Comparison of ENCODE assay signal across 16 cellular contexts in genomic region chr13:105177265-105177900, GRCh38.
A peak's percentile ranks its signal among the peaks of the same experiment; 100 is the strongest.
DNase-seq lines count a peak whose midpoint lies in the region; ATAC-seq and TF ChIP-seq lines count a peak whose summit lies in the region.
"Had no signal": no experiment of that assay in that cellular context is flagged by ENCODE, and none has a peak within 500 bp of the region (broad histone marks: within the 10 kb centered on the region; RNA-seq: fewer than 3 reads in every experiment).

No MANE protein-coding gene starts in this region.

- H3K4me3 Mint-ChIP-seq in activated CD8-positive, alpha-beta T cell treated with anti-CD3 and anti-CD28 coated beads, Interleukin-2, amount 10 ng/mL, durations not matched to agents 7 days and 5 days, result no peak overlapping the region
- H3K4me3 Mint-ChIP-seq: IgD-negative memory B cell, immature natural killer cell had no signal

- intact Hi-C loops in A673 (cut with micrococcal nuclease; ENCODE audit: unreplicated experiment), result no loop called here

- H3K4me1 ChIP-seq in mesenchymal stem cell (ENCODE audit: control insufficient read depth, insufficient read depth, low read depth, low read length), result no peaks in the 10 kb centered on the region
- H3K4me1 ChIP-seq in A673 (ENCODE audit: insufficient read depth, low read length, poor library complexity, severe bottlenecking), result no peaks in the 10 kb centered on the region
- H3K4me1 ChIP-seq: adrenal gland, Peyer's patch, right atrium auricular region had no signal

- no peaks in the 10 kb centered on the region for H3K79me1 ChIP-seq in mesenchymal stem cell (replicated peaks; ENCODE audit: low read length, poor library complexity, severe bottlenecking)

- no peak overlapping the region for H3K4me3 ChIP-seq in mesenchymal stem cell (ENCODE audit: insufficient read depth in 1 of 2, low read depth in 1 of 2, low read length in 2 of 2)
- no peak overlapping the region for H3K4me3 ChIP-seq in A673 (ENCODE audit: low read depth, low read length, poor library complexity, severe bottlenecking)
- H3K4me3 ChIP-seq: adrenal gland; BLaER1 treated with 17β-estradiol and CSF1 and Interleukin-3, amounts not matched to agents 10 nM and 100 nM; Peyer's patch; right atrium auricular region had no signal

- H2BK12ac ChIP-seq in mesenchymal stem cell (ENCODE audit: low read length in 2 of 2), result no peak overlapping the region

- no peak overlapping the region for H3K27ac Mint-ChIP-seq in activated CD8-positive, alpha-beta T cell treated with anti-CD3 and anti-CD28 coated beads, Interleukin-2, amount 10 ng/mL, durations not matched to agents 7 days and 5 days
- H3K27ac Mint-ChIP-seq: immature natural killer cell had no signal

- H3K27ac ChIP-seq in mesenchymal stem cell (ENCODE audit: low read length, poor library complexity, severe bottlenecking) (no peak overlapping the region), A673 (ENCODE audit: low read depth, low read length, poor library complexity, severe bottlenecking) (no peak overlapping the region)
- H3K27ac ChIP-seq: adrenal gland, Peyer's patch, right atrium auricular region had no signal

- no peak overlapping the region for H2AK5ac ChIP-seq in mesenchymal stem cell (ENCODE audit: low read length, severe bottlenecking)

- WGBS in mesenchymal stem cell, result 81% methylated on average over 2 of the region's 3 CpGs

- H4K91ac ChIP-seq in mesenchymal stem cell (ENCODE audit: low read length), result no peak overlapping the region

- CTCF ChIA-PET in activated CD8-positive, alpha-beta T cell treated with anti-CD3 and anti-CD28 coated beads, Interleukin-2, amount 10 ng/mL, durations not matched to agents 7 days and 5 days (lab: Charles Lee), result no interaction called here
- CTCF ChIA-PET in A673 (lab: Charles Lee), result no interaction called here

- H3K36me3 Mint-ChIP-seq in activated CD8-positive, alpha-beta T cell treated with anti-CD3 and anti-CD28 coated beads, Interleukin-2, amount 10 ng/mL, durations not matched to agents 7 days and 5 days (ENCODE audit: low read depth), result no peaks in the 10 kb centered on the region
- H3K36me3 Mint-ChIP-seq: IgD-negative memory B cell; immature natural killer cell; naive thymus-derived CD8-positive, alpha-beta T cell had no signal

- no peak for TF ChIP-seq CTCF in A673 (conservative IDR thresholded peaks at IDR 0.05; ENCODE audit: low read depth, low read length)

- H3K14ac ChIP-seq in mesenchymal stem cell (ENCODE audit: low read length in 2 of 2), result no peak overlapping the region

- H4K8ac ChIP-seq in mesenchymal stem cell (ENCODE audit: low read length), result no peak overlapping the region

- H2BK5ac ChIP-seq in mesenchymal stem cell (ENCODE audit: low read depth, low read length, poor library complexity, severe bottlenecking), result no peak overlapping the region

- H3K18ac ChIP-seq in mesenchymal stem cell (ENCODE audit: low read depth in 1 of 2, low read length in 2 of 2), result no peak overlapping the region

- H3K36me3 ChIP-seq in mesenchymal stem cell (ENCODE audit: control insufficient read depth in 1 of 2, insufficient read depth in 2 of 2, low read depth in 1 of 2, low read length in 2 of 2), result no peaks in the 10 kb centered on the region
- no peaks in the 10 kb centered on the region for H3K36me3 ChIP-seq in A673 (ENCODE audit: insufficient read depth, low read length, poor library complexity, severe bottlenecking)
- H3K36me3 ChIP-seq: adrenal gland; BLaER1 treated with 17β-estradiol and CSF1 and Interleukin-3, amounts not matched to agents 10 nM and 100 nM; Peyer's patch; right atrium auricular region had no signal

- peak; percentile 58 for ATAC-seq in GM18519 (IDR thresholded peaks at IDR 0.05; ENCODE audit: low FRiP score, unreplicated experiment)
- peak; percentile 50 for ATAC-seq in HG03175 (IDR thresholded peaks at IDR 0.05; ENCODE audit: unreplicated experiment)
- no peak for ATAC-seq in activated CD8-positive, alpha-beta T cell treated with anti-CD3 and anti-CD28 coated beads, Interleukin-2, amount 10 ng/mL, durations not matched to agents 7 days and 5 days
- ATAC-seq: naive thymus-derived CD8-positive, alpha-beta T cell had no signal

- no peaks in the 10 kb centered on the region for H3K4me1 Mint-ChIP-seq in activated CD8-positive, alpha-beta T cell treated with anti-CD3 and anti-CD28 coated beads, Interleukin-2, amount 10 ng/mL, durations not matched to agents 7 days and 5 days (ENCODE audit: low read depth)
- H3K4me1 Mint-ChIP-seq: immature natural killer cell had no signal

- H3K27me3 ChIP-seq in mesenchymal stem cell (ENCODE audit: control insufficient read depth in 1 of 2, insufficient read depth in 1 of 2, low read length in 2 of 2), result no peaks in the 10 kb centered on the region
- no peaks in the 10 kb centered on the region for H3K27me3 ChIP-seq in A673 (replicated peaks; ENCODE audit: insufficient read depth, low read depth, low read length, poor library complexity)
- H3K27me3 ChIP-seq: adrenal gland; BLaER1 treated with 17β-estradiol and CSF1 and Interleukin-3, amounts not matched to agents 10 nM and 100 nM; Peyer's patch; right atrium auricular region had no signal

- no peak overlapping the region for H3K4me2 ChIP-seq in mesenchymal stem cell (ENCODE audit: low read length, poor library complexity, severe bottlenecking)

- no peak overlapping the region for H2AFZ ChIP-seq in mesenchymal stem cell (ENCODE audit: low read depth, low read length)

- DNase-seq in SKM-1 treated with dmso at 0.1 percent for 144 hours (lab: John Stamatoyannopoulos, UW; ENCODE audit: unreplicated experiment), result peak; percentile 95
- DNase-seq in mesenchymal stem cell, result peak; percentile 13
- DNase-seq in activated CD8-positive, alpha-beta T cell treated with anti-CD3 and anti-CD28 coated beads, Interleukin-2, amount 10 ng/mL, durations not matched to agents 7 days and 5 days, result no peak
- DNase-seq in activated CD8-positive, alpha-beta memory T cell treated with anti-CD3 and anti-CD28 coated beads, Interleukin-2, amount 50 U/mL, for 48 hours, result no peak
- DNase-seq in A673 (ENCODE audit: low spot score), result no peak
- no peak for DNase-seq in NCI-H1092 treated with DMSO at 0.1 percent for 48 hours (lab: John Stamatoyannopoulos, UW)
- DNase-seq: adrenal gland; immature natural killer cell; naive thymus-derived CD8-positive, alpha-beta T cell; NCI-H2107; Peyer's patch had no signal

- POLR2A ChIA-PET in activated CD8-positive, alpha-beta T cell treated with anti-CD3 and anti-CD28 coated beads, Interleukin-2, amount 10 ng/mL, durations not matched to agents 7 days and 5 days (lab: Charles Lee), result no interaction called here
- POLR2A ChIA-PET in A673 (lab: Charles Lee; ENCODE audit: low non-redundant PET), result no interaction called here

- no peak overlapping the region for H3K23ac ChIP-seq in mesenchymal stem cell (ENCODE audit: low read length in 2 of 2)

- H3K9me3 ChIP-seq in mesenchymal stem cell (ENCODE audit: control insufficient read depth, low read length), result no peaks in the 10 kb centered on the region
- no peaks in the 10 kb centered on the region for H3K9me3 ChIP-seq in A673 (ENCODE audit: low read depth, low read length, poor library complexity, severe bottlenecking)
- H3K9me3 ChIP-seq: BLaER1 treated with 17β-estradiol and CSF1 and Interleukin-3, amounts not matched to agents 10 nM and 100 nM; Peyer's patch; right atrium auricular region had no signal

- H3K27me3 Mint-ChIP-seq in activated CD8-positive, alpha-beta T cell treated with anti-CD3 and anti-CD28 coated beads, Interleukin-2, amount 10 ng/mL, durations not matched to agents 7 days and 5 days (ENCODE audit: low read depth), result no peaks in the 10 kb centered on the region
- H3K27me3 Mint-ChIP-seq: IgD-negative memory B cell; naive thymus-derived CD8-positive, alpha-beta T cell had no signal

- BruUV-seq in A673 (replicated peaks; lab: Mats Ljungman, UMichigan), result no TSS peak

- no peak overlapping the region for H2BK120ac ChIP-seq in mesenchymal stem cell (ENCODE audit: low read depth, low read length)

- H3K9ac ChIP-seq in mesenchymal stem cell (ENCODE audit: low read length), result no peak overlapping the region
- H3K9ac ChIP-seq: BLaER1 treated with 17β-estradiol and CSF1 and Interleukin-3, amounts not matched to agents 10 nM and 100 nM had no signal

- H3K4ac ChIP-seq in mesenchymal stem cell (ENCODE audit: low read depth in 1 of 2, low read length in 2 of 2), result no peak overlapping the region

- H2BK15ac ChIP-seq in mesenchymal stem cell (ENCODE audit: low read depth, poor library complexity, severe bottlenecking), result no peak overlapping the region

- H3K9me3 Mint-ChIP-seq in activated CD8-positive, alpha-beta T cell treated with anti-CD3 and anti-CD28 coated beads, Interleukin-2, amount 10 ng/mL, durations not matched to agents 7 days and 5 days (ENCODE audit: insufficient read depth), result no peaks in the 10 kb centered on the region
- H3K9me3 Mint-ChIP-seq: IgD-negative memory B cell; immature natural killer cell; naive thymus-derived CD8-positive, alpha-beta T cell had no signal

Comparison
In these comparisons a context has a peak if more than half of its experiments do, and no peak if none do; other contexts are left out.
1. DNase-seq: peak in SKM-1 treated with dmso at 0.1 percent for 144 hours (single experiment) and mesenchymal stem cell (single experiment); none in activated CD8-positive, alpha-beta T cell treated with anti-CD3 and anti-CD28 coated beads, Interleukin-2, amount 10 ng/mL, durations not matched to agents 7 days and 5 days (single experiment), activated CD8-positive, alpha-beta memory T cell treated with anti-CD3 and anti-CD28 coated beads, Interleukin-2, amount 50 U/mL, for 48 hours (single experiment), A673 (single experiment) and NCI-H1092 treated with DMSO at 0.1 percent for 48 hours (single experiment).